8 cellular contexts compared by ENCODE assay signal in the genomic region with DNA sequence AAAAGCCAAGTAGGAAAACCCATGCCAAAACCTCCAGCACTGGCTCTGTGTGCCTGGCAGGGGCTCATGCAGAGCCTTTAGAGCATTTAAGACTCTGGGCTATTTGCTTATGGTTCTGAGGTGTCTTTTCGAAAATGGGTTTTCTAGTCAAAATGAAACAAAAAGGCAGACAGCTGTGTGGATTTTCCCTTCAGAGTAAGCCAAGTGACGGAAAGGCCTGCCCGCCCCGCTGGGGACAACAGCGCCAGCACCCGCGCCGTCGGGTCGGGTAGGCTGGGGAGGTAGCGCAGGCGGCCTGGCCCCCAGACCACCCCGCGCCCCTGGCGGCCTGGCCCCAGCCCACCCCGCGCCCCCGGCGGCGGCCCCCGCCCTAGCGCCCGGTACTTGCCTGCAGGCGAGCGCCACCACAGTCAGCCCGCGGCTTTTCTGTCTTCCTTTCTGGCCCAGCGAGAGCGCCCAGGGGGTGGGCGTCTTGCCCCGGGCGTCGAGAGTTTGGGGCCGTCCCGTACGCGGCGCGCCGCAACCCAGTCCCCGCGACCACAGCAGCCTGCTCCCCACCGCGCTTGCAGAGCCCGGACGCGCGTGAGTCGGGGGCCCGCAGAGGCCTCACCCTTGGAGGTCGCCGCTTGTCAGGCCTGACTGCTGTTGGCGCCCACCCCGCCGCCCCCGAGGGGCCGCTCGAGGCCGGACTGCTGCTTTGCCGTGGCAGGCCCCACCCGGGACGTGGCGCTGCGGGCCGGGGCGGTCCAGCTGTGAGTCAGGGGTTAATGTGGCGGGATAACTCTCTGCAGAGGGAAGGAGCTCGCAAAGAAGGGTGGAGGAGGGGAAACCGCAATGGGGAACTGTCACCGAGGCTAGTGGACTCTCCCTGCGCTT. TPM values are rescaled to one million over a fixed set of nuclear protein-coding genes. Genes with fewer than 3 reads are reported as not detected.
DNase-seq lines count a peak whose midpoint lies in the region; ATAC-seq and TF ChIP-seq lines count a peak whose summit lies in the region.

A gene with protein sequence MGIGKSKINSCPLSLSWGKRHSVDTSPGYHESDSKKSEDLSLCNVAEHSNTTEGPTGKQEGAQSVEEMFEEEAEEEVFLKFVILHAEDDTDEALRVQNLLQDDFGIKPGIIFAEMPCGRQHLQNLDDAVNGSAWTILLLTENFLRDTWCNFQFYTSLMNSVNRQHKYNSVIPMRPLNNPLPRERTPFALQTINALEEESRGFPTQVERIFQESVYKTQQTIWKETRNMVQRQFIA (minus strand): TSS at position 771 of the 876 bp plus-strand sequence. CDS start 21,223 bp downstream, outside the sequence.

- DNase-seq in HFF-Myc (ENCODE audit: extremely low read depth, low read depth), result peak; percentile 31
- DNase-seq in NCI-H2171 treated with DMSO at 0.1 percent for 48 hours (lab: John Stamatoyannopoulos, UW), result peak; percentile 10
- peak; percentile 51 for DNase-seq in activated T-cell treated with anti-CD3 and anti-CD28 coated beads for 24 hours (ENCODE audit: low read depth)
- peak; percentile 49 to 69 (median 50) for DNase-seq in stimulated activated naive CD4-positive, alpha-beta T cell (lab: John Stamatoyannopoulos, UW)
- DNase-seq in NCI-H82 (lab: John Stamatoyannopoulos, UW), result no peak

- H3K27me3 ChIP-seq in esophagus (ENCODE audit: control insufficient read depth in 1 of 2, insufficient read depth in 2 of 2, low read length in 2 of 2), result no peaks in the 10 kb centered on the region
- H3K27me3 ChIP-seq in muscle layer of duodenum (ENCODE audit: low read depth, low read length), result no peaks in the 10 kb centered on the region

- no peak for TF ChIP-seq CTCF in HFF-Myc (IDR thresholded peaks at IDR 0.05; ENCODE audit: low read depth, low read length, missing control alignments)

- WGBS in esophagus, 2 donors, result 0 to 1% methylated on average over 53 to 71 of the region's 71 CpGs

- H3K9me3 ChIP-seq in esophagus (ENCODE audit: control insufficient read depth in 2 of 2, insufficient read depth in 1 of 2, low read depth in 1 of 2, low read length in 1 of 2), result no peaks in the 10 kb centered on the region
- H3K9me3 ChIP-seq in muscle layer of duodenum (ENCODE audit: control insufficient read depth in 1 of 2, low read length in 2 of 2), result no peaks in the 10 kb centered on the region

- H3K4me3 ChIP-seq in HFF-Myc (replicated peaks; ENCODE audit: low read depth, low read length) (peak within 1 kb of the TSS; percentile 50), esophagus (ENCODE audit: low read depth in 1 of 2, low read length in 2 of 2) (peak within 1 kb of the TSS; percentile 63 to 98), muscle layer of duodenum (ENCODE audit: low read depth in 1 of 2, low read length in 2 of 2) (peak within 1 kb of the TSS; percentile 80 to 86)

- H3K4me1 ChIP-seq in esophagus (ENCODE audit: control insufficient read depth in 2 of 2, insufficient read depth in 2 of 2, low read length in 1 of 2) (no peaks in the 10 kb centered on the region), muscle layer of duodenum (ENCODE audit: control insufficient read depth in 1 of 2, insufficient read depth in 2 of 2, low read length in 2 of 2) (peaks cover 13 to 24% of the 10 kb centered on the region in 2 donors)

- H3K36me3 ChIP-seq in esophagus (ENCODE audit: control insufficient read depth in 2 of 2, insufficient read depth in 2 of 2, low read length in 1 of 2), result no peaks in the 10 kb centered on the region
- H3K36me3 ChIP-seq in muscle layer of duodenum (ENCODE audit: control insufficient read depth in 1 of 2, insufficient read depth in 2 of 2, low read length in 2 of 2), result peaks cover 0 to 3% of the 10 kb centered on the region in 2 donors

- H3K27ac ChIP-seq in esophagus (ENCODE audit: low read depth in 2 of 2, low read length in 1 of 2) (peak within 1 kb of the TSS; percentile 68 to 88), muscle layer of duodenum (ENCODE audit: low read length) (peak within 1 kb of the TSS; percentile 68)

- peak; percentile 82 for ATAC-seq in GM18498 (IDR thresholded peaks at IDR 0.05; ENCODE audit: unreplicated experiment)

RNA-seq across cellular contexts. Expression of the gene that starts here (rescaled TPM):
- polyA plus RNA-seq in esophagus, result 1 to 10 TPM in 1 of 2 donors, under 1 TPM in 1; 0.69 to 1.0 TPM
